ENCODE assay signal across 22 cellular contexts in the genomic region with DNA sequence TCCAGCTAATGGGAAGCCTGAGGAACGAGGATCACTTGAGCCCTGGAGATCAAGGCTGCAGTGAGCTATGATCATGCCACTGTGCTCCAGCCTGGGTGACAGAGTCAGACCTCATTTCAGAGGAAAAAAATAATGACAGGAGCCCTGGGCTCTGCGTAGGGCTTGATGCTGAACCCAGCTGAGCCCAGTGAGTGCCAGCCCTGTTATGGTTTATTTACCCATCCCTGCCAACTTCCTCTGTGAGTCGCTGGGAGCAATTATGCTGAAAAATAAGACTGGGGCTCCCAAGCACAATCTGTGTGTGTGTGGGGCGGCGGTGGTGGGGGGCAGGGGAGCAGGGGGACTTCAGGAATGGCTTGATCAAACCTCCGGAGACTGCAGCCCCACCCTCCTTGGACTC.
"Had no signal": no experiment of that assay in that cellular context is flagged by ENCODE, and none has a peak within 500 bp of the region (broad histone marks: within the 10 kb centered on the region; RNA-seq: fewer than 3 reads in every experiment).

No MANE protein-coding gene starts in this region.

- H3K4me3 ChIP-seq: adrenal gland, esophagus muscularis mucosa, left ventricle myocardium inferior, ovary, thyroid gland had no signal

- DNase-seq: activated CD4-positive, alpha-beta T cell treated with anti-CD3 and anti-CD28 coated beads for 1 hour; activated CD4-positive, alpha-beta T cell treated with anti-CD3 and anti-CD28 coated beads, Interleukin-2, amount 50 U/mL, for 1 hour; activated CD8-positive, alpha-beta T cell treated with anti-CD3 and anti-CD28 coated beads, Interleukin-2, amount 10 ng/mL, durations not matched to agents 7 days and 5 days; activated naive CD4-positive, alpha-beta T cell; activated T-cell treated with anti-CD3 and anti-CD28 coated beads, Interleukin-2, amount 50 U/mL, for 1 hour; adrenal gland; central memory CD4-positive, alpha-beta T cell; glutamatergic neuron; hippocampal formation; kidney glomerular epithelial cell; left ventricle myocardium inferior; ovary; right cardiac atrium; stimulated activated CD4-positive, alpha-beta T cell treated with anti-CD3 and anti-CD28 coated beads, Interleukin-12 subunit alpha, Interleukin-12 subunit beta, amount 100 ng/mL, for 4 hours; stimulated activated CD4-positive, alpha-beta T cell treated with anti-CD3 and anti-CD28 coated beads, Interleukin-4, amount 100 ng/mL, for 4 hours; stimulated activated naive CD8-positive, alpha-beta T cell treated with anti-CD3 and anti-CD28 coated beads, Interleukin-15, Interleukin-2, amounts not matched to agents 100 U/mL and 50 U/mL, for 24 hours; thyroid gland had no signal

- H3K9me3 ChIP-seq: adrenal gland, esophagus muscularis mucosa, left ventricle myocardium inferior, neutrophil, ovary, thyroid gland had no signal

- ATAC-seq: activated CD8-positive, alpha-beta T cell treated with anti-CD3 and anti-CD28 coated beads, Interleukin-2, amount 10 ng/mL, durations not matched to agents 7 days and 5 days; right cardiac atrium; stimulated activated naive CD8-positive, alpha-beta T cell treated with anti-CD3 and anti-CD28 coated beads, Interleukin-15, Interleukin-2, amounts not matched to agents 100 U/mL and 50 U/mL, for 24 hours had no signal

- H3K27ac ChIP-seq: adrenal gland, esophagus muscularis mucosa, left ventricle myocardium inferior, neutrophil, ovary, thyroid gland had no signal

- FAIRE-seq: astrocyte, frontal cortex, TTC549 had no signal

- H3K4me1 ChIP-seq: adrenal gland, esophagus muscularis mucosa, left ventricle myocardium inferior, thyroid gland had no signal
